In the genomic region with DNA sequence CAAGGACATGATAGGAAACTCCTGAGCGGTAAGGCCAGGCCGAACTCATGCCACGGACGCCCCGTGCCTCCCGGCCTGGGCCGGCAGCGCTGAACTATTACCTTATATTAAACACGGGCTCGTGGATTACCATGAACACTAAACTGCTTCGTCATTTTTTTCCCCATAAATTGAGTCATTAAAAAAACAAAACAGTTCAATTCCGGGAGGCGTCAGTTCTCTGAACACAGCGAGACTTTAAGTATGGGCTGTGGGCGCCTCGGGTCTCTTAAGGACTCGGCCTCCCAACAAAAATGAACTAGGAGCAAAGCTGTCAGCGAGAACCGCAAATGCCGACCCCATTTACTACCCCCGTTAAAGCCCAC, we compare ENCODE assay signal across 8 cellular contexts. TPM values are rescaled to one million over a fixed set of nuclear protein-coding genes. Genes with fewer than 3 reads are reported as not detected.
DNase-seq lines count a peak whose midpoint lies in the region; ATAC-seq and TF ChIP-seq lines count a peak whose summit lies in the region.

No MANE protein-coding gene starts in this region.

- intact Hi-C loops in testis (cut with DNase I; ENCODE audit: low total_unique reads), result no loop called here

- WGBS in endodermal cell (ENCODE audit: insufficient coverage in 1 of 2, insufficient read length in 1 of 2), 2 experiments, result 12% methylated on average over 6 to 21 of the region's 21 CpGs
- 1% methylated on average over 21 of the region's 21 CpGs for WGBS in testis, 2 donors

- H3K27ac ChIP-seq in 22Rv1 (peak overlapping the region; percentile 62), endodermal cell (ENCODE audit: low read depth, low read length) (peak overlapping the region; percentile 66), testis (peak overlapping the region; percentile 55 to 81)

- H3K4me1 ChIP-seq in endodermal cell (ENCODE audit: control insufficient read depth, insufficient read depth, low read length), result no peaks in the 10 kb centered on the region
- peaks cover 9% of the 10 kb centered on the region for H3K4me1 ChIP-seq in mucosa of stomach (ENCODE audit: control insufficient read depth, insufficient read depth, low read length)
- peaks cover 22% of the 10 kb centered on the region for H3K4me1 ChIP-seq in testis

- TF ChIP-seq CTCF in 22Rv1 (IDR thresholded peaks at IDR 0.05), result no peak
- TF ChIP-seq CTCF in endodermal cell (conservative IDR thresholded peaks at IDR 0.05), result no peak
- no peak for TF ChIP-seq CTCF in testis (IDR thresholded peaks at IDR 0.05)

- peak; percentile 1 for ATAC-seq in GM19395 (IDR thresholded peaks at IDR 0.05; ENCODE audit: unreplicated experiment)
- no peak for ATAC-seq in T-helper 17 cell

- TF ChIP-seq POLR2A in testis (IDR thresholded peaks at IDR 0.05), result no peak

- H3K27ac Mint-ChIP-seq in T-helper 17 cell (peak overlapping the region; percentile 1), endodermal cell (peak overlapping the region; percentile 87)

- H3K4me1 Mint-ChIP-seq in T-helper 17 cell (peaks cover 14% of the 10 kb centered on the region), endodermal cell (no peaks in the 10 kb centered on the region)

- DNase-seq in T-helper 17 cell (no peak), endodermal cell (no peak), testis (peak; percentile 47), NCI-H1694 (lab: John Stamatoyannopoulos, UW) (no peak), NCI-H1436 (lab: John Stamatoyannopoulos, UW) (no peak)

- H3K4me3 Mint-ChIP-seq in T-helper 17 cell (peak overlapping the region; percentile 88), endodermal cell (peak overlapping the region; percentile 74)

- peak overlapping the region; percentile 74 for H3K9ac ChIP-seq in endodermal cell (ENCODE audit: extremely low read depth, low read length, poor library complexity, severe bottlenecking)
- peak overlapping the region; percentile 80 for H3K9ac ChIP-seq in mucosa of stomach (ENCODE audit: low read length)

- H3K9me3 Mint-ChIP-seq in endodermal cell, result peaks cover 1% of the 10 kb centered on the region

- no peaks in the 10 kb centered on the region for H3K9me3 ChIP-seq in T-helper 17 cell (ENCODE audit: control insufficient read depth, low read length, poor library complexity, severe bottlenecking)
- no peaks in the 10 kb centered on the region for H3K9me3 ChIP-seq in endodermal cell (ENCODE audit: control insufficient read depth, low read length)
- H3K9me3 ChIP-seq in mucosa of stomach (ENCODE audit: control insufficient read depth, low read length), result no peaks in the 10 kb centered on the region
- H3K9me3 ChIP-seq in testis, result no peaks in the 10 kb centered on the region

- H3K27me3 Mint-ChIP-seq in T-helper 17 cell (no peaks in the 10 kb centered on the region), endodermal cell (ENCODE audit: insufficient read depth) (no peaks in the 10 kb centered on the region)

- peak overlapping the region; percentile 95 for H3K4me3 ChIP-seq in endodermal cell (ENCODE audit: low read length)
- H3K4me3 ChIP-seq in mucosa of stomach (ENCODE audit: low read length), result peak overlapping the region; percentile 76
- peak overlapping the region; percentile 84 to 90 for H3K4me3 ChIP-seq in testis

- no peaks in the 10 kb centered on the region for H3K27me3 ChIP-seq in endodermal cell (ENCODE audit: control insufficient read depth, insufficient read depth, low read length, poor library complexity, severe bottlenecking)
- H3K27me3 ChIP-seq in mucosa of stomach (ENCODE audit: control insufficient read depth, insufficient read depth, low read length), result no peaks in the 10 kb centered on the region
- H3K27me3 ChIP-seq in testis, result no peaks in the 10 kb centered on the region

- peaks cover 24% of the 10 kb centered on the region for H3K36me3 ChIP-seq in endodermal cell (ENCODE audit: control insufficient read depth, insufficient read depth, low read length)
- no peaks in the 10 kb centered on the region for H3K36me3 ChIP-seq in mucosa of stomach (ENCODE audit: control insufficient read depth, insufficient read depth, low read length)
- H3K36me3 ChIP-seq in testis (ENCODE audit: low read depth, missing control alignments), result no peaks in the 10 kb centered on the region

- H3K36me3 Mint-ChIP-seq in T-helper 17 cell (ENCODE audit: low read depth), result peaks cover 3% of the 10 kb centered on the region
- H3K36me3 Mint-ChIP-seq in endodermal cell (ENCODE audit: low read depth), result peaks cover 18% of the 10 kb centered on the region

RNA-seq across cellular contexts. Expression of gene PITRM1, which starts 0.5 kb away (rescaled TPM):
- 10 to 100 TPM; 61.3 to 79.1 TPM for total RNA-seq in T-helper 17 cell
- 10 to 100 TPM; 45.3 to 50.2 TPM for total RNA-seq in endodermal cell
- polyA plus RNA-seq in endodermal cell (2013, experiment 1 of 2), result 47.0 TPM
- polyA plus RNA-seq in endodermal cell (2013, experiment 2 of 2), result 39.2 TPM
- 100 to 1,000 TPM; 125 to 162 TPM for total RNA-seq in testis
- polyA plus RNA-seq in testis (ENCODE audit: insufficient read depth, low read depth, low replicate concordance), result 109 TPM
